Comparison of ENCODE assay signal across 5 cellular contexts in the genomic region with DNA sequence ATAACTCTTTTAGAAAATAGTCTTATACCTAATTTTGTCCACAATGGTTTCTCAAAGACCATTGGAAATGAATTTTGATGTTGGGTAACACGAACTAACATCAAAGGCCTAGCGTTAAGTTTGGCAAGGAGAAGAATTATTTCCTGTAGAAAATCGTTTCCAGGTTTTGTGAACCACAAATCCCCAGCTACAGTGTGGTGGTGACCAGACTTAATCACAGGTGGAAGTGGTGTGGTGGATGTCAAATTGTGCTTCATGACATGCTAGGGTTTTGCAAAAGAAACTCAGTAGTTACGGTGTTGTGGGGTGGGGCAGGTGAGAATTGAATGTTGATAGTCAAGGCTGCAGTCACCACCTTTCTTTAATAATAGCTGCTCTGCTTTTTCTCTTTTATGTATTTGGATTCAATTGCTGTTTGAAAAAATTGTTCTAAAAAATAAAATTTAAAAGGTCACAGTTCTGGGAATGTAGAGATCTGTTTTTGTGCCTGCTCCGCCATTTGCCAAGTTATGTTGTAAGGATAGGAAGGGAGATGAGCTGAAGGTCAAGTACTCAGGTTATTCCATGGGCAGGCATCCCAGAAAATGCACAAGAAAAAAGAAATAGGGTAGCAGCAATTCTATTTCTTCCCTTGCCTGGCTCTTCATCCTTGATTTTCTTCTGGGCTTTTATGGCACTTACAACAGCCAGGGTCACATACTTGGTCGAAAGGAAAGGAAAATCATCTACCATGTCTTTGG.
"Had no signal": no experiment of that assay in that cellular context is flagged by ENCODE, and none has a peak within 500 bp of the region (broad histone marks: within the 10 kb centered on the region; RNA-seq: fewer than 3 reads in every experiment).

No MANE protein-coding gene starts in this region.

- H3K27ac Mint-ChIP-seq: GM23338, H9 had no signal

- ATAC-seq: GM23338 had no signal

- H3K9me3 Mint-ChIP-seq: H9 had no signal

- H2AFZ ChIP-seq: GM23338 had no signal

- H3K4me2 ChIP-seq: GM23338 had no signal

- DNase-seq: H9, HCEC 1CT, IMR-90, KBM-7 had no signal

- H3K4me1 Mint-ChIP-seq: GM23338, H9 had no signal

- H3K4me3 Mint-ChIP-seq: GM23338, H9 had no signal

- H3K4me3 ChIP-seq: GM23338 had no signal
